1 cellular context compared by ENCODE assay signal in the genomic region with DNA sequence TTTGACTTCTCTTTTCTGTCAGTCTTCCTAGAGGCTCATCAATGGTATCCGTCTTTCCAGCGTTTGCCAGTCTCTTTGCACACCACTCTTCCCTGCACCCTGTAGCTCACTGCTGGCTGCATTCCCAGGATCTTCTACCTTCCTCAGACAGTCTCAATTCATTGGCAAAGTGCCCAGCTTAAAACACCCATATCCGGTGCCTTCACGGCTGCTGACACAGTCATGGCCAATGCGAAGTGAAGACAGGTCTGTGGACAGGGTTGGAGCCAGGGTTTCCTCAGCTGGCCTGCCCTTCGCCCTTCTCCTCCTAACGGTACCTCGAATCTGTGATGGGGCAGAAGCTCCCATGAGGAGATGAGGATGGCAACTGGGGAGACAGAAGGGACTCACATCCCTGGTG.
A peak's percentile ranks its signal among the peaks of the same experiment; 100 is the strongest.
TF ChIP-seq lines count a peak whose summit lies in the region.

No MANE protein-coding gene starts in this region.

TF ChIP-seq in HEK293, 187 proteins besides CTCF, POLR2A, EP300 and RAD21 (continued from another document):
- TF ChIP-seq, protein P1, sequence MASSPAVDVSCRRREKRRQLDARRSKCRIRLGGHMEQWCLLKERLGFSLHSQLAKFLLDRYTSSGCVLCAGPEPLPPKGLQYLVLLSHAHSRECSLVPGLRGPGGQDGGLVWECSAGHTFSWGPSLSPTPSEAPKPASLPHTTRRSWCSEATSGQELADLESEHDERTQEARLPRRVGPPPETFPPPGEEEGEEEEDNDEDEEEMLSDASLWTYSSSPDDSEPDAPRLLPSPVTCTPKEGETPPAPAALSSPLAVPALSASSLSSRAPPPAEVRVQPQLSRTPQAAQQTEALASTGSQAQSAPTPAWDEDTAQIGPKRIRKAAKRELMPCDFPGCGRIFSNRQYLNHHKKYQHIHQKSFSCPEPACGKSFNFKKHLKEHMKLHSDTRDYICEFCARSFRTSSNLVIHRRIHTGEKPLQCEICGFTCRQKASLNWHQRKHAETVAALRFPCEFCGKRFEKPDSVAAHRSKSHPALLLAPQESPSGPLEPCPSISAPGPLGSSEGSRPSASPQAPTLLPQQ (tag by site-specific recombination; IDR thresholded peaks at IDR 0.05) = peak; percentile 40; the same call in 1 of the 2 replicates
- TF ChIP-seq, protein P2, sequence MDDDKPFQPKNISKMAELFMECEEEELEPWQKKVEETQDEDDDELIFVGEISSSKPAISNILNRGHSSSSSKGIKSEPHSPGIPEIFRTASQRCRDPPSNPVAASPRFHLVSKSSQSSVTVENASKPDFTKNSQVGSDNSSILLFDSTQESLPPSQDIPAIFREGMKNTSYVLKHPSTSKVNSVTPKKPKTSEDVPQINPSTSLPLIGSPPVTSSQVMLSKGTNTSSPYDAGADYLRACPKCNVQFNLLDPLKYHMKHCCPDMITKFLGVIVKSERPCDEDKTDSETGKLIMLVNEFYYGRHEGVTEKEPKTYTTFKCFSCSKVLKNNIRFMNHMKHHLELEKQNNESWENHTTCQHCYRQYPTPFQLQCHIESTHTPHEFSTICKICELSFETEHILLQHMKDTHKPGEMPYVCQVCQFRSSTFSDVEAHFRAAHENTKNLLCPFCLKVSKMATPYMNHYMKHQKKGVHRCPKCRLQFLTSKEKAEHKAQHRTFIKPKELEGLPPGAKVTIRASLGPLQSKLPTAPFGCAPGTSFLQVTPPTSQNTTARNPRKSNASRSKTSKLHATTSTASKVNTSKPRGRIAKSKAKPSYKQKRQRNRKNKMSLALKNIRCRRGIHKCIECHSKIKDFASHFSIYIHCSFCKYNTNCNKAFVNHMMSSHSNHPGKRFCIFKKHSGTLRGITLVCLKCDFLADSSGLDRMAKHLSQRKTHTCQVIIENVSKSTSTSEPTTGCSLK (tag by site-specific recombination; IDR thresholded peaks at IDR 0.05) = no peak
- TF ChIP-seq ZEB2 (tag by site-specific recombination; IDR thresholded peaks at IDR 0.05) (no peak), ZFP69B (tag by site-specific recombination; IDR thresholded peaks at IDR 0.05) (no peak), ZNF76 (tag by site-specific recombination; IDR thresholded peaks at IDR 0.05; ENCODE audit: borderline replicate concordance, low read depth) (no peak), ZIC2 (tag by site-specific recombination; IDR thresholded peaks at IDR 0.05) (no peak), ZNF560 (tag by site-specific recombination; IDR thresholded peaks at IDR 0.05; ENCODE audit: borderline replicate concordance) (no peak), ZNF785 (tag by site-specific recombination; IDR thresholded peaks at IDR 0.05) (no peak), ZNF132 (tag by site-specific recombination; IDR thresholded peaks at IDR 0.05; ENCODE audit: borderline replicate concordance) (no peak), GLIS1 (tag by site-specific recombination; IDR thresholded peaks at IDR 0.05) (peak; percentile 21; the same call in 1 of the 2 replicates), ZNF624 (tag by site-specific recombination; IDR thresholded peaks at IDR 0.05) (no peak), ZNF221 (tag by site-specific recombination; IDR thresholded peaks at IDR 0.05; ENCODE audit: borderline replicate concordance) (no peak), SCRT2 (tag by site-specific recombination; IDR thresholded peaks at IDR 0.05) (peak; percentile 85), MYNN (tag by site-specific recombination; IDR thresholded peaks at IDR 0.05; ENCODE audit: borderline replicate concordance) (no peak), ZNF433 (tag by site-specific recombination; IDR thresholded peaks at IDR 0.05; ENCODE audit: low read depth) (no peak), MZF1 (tag by site-specific recombination; IDR thresholded peaks at IDR 0.05; ENCODE audit: borderline replicate concordance) (no peak), ZNF830 (tag by site-specific recombination; IDR thresholded peaks at IDR 0.05; ENCODE audit: low read depth) (no peak), ZNF677 (tag by site-specific recombination; IDR thresholded peaks at IDR 0.05) (no peak), ZNF394 (tag by site-specific recombination; IDR thresholded peaks at IDR 0.05; ENCODE audit: borderline replicate concordance) (no peak), BCL11A (tag by site-specific recombination; IDR thresholded peaks at IDR 0.05; ENCODE audit: low read depth) (no peak), ZNF658 (tag by site-specific recombination; IDR thresholded peaks at IDR 0.05) (no peak), SALL2 (tag by site-specific recombination; IDR thresholded peaks at IDR 0.05; ENCODE audit: borderline replicate concordance) (no peak), ZNF37A (tag by site-specific recombination; IDR thresholded peaks at IDR 0.05) (no peak), ZNF274 (IDR thresholded peaks at IDR 0.05; ENCODE audit: low read length) (no peak), ZNF274 (tag by site-specific recombination; IDR thresholded peaks at IDR 0.05; ENCODE audit: borderline replicate concordance) (no peak), ZNF416 (tag by site-specific recombination; IDR thresholded peaks at IDR 0.05) (no peak), ZNF600 (tag by site-specific recombination; IDR thresholded peaks at IDR 0.05) (no peak), WT1 (tag by site-specific recombination; IDR thresholded peaks at IDR 0.05) (no peak), KLF8 (tag by site-specific recombination; IDR thresholded peaks at IDR 0.05) (no peak), ZNF510 (tag by site-specific recombination; IDR thresholded peaks at IDR 0.05; ENCODE audit: insufficient replicate concordance) (no peak), ZNF549 (tag by site-specific recombination; IDR thresholded peaks at IDR 0.05) (no peak), ZNF335 (tag by site-specific recombination; conservative IDR thresholded peaks at IDR 0.05) (no peak), ZNF426 (tag by site-specific recombination; IDR thresholded peaks at IDR 0.05) (no peak)
- TF ChIP-seq, protein P3, sequence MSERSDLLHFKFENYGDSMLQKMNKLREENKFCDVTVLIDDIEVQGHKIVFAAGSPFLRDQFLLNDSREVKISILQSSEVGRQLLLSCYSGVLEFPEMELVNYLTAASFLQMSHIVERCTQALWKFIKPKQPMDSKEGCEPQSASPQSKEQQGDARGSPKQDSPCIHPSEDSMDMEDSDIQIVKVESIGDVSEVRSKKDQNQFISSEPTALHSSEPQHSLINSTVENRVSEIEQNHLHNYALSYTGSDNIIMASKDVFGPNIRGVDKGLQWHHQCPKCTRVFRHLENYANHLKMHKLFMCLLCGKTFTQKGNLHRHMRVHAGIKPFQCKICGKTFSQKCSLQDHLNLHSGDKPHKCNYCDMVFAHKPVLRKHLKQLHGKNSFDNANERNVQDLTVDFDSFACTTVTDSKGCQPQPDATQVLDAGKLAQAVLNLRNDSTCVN (tag by site-specific recombination; optimal IDR thresholded peaks at IDR 0.05) = no peak
- TF ChIP-seq, protein P4, sequence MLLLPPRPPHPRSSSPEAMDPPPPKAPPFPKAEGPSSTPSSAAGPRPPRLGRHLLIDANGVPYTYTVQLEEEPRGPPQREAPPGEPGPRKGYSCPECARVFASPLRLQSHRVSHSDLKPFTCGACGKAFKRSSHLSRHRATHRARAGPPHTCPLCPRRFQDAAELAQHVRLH (tag by site-specific recombination; IDR thresholded peaks at IDR 0.05) = no peak
- TF ChIP-seq, protein P5, sequence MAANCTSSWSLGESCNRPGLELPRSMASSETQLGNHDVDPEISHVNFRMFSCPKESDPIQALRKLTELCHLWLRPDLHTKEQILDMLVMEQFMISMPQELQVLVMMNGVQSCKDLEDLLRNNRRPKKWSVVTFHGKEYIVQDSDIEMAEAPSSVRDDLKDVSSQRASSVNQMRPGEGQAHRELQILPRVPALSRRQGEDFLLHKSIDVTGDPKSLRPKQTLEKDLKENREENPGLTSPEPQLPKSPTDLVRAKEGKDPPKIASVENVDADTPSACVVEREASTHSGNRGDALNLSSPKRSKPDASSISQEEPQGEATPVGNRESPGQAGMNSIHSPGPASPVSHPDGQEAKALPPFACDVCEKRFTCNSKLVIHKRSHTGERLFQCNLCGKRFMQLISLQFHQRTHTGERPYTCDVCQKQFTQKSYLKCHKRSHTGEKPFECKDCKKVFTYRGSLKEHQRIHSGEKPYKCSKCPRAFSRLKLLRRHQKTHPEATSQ (tag by site-specific recombination; IDR thresholded peaks at IDR 0.05) = no peak
- TF ChIP-seq, protein P6, sequence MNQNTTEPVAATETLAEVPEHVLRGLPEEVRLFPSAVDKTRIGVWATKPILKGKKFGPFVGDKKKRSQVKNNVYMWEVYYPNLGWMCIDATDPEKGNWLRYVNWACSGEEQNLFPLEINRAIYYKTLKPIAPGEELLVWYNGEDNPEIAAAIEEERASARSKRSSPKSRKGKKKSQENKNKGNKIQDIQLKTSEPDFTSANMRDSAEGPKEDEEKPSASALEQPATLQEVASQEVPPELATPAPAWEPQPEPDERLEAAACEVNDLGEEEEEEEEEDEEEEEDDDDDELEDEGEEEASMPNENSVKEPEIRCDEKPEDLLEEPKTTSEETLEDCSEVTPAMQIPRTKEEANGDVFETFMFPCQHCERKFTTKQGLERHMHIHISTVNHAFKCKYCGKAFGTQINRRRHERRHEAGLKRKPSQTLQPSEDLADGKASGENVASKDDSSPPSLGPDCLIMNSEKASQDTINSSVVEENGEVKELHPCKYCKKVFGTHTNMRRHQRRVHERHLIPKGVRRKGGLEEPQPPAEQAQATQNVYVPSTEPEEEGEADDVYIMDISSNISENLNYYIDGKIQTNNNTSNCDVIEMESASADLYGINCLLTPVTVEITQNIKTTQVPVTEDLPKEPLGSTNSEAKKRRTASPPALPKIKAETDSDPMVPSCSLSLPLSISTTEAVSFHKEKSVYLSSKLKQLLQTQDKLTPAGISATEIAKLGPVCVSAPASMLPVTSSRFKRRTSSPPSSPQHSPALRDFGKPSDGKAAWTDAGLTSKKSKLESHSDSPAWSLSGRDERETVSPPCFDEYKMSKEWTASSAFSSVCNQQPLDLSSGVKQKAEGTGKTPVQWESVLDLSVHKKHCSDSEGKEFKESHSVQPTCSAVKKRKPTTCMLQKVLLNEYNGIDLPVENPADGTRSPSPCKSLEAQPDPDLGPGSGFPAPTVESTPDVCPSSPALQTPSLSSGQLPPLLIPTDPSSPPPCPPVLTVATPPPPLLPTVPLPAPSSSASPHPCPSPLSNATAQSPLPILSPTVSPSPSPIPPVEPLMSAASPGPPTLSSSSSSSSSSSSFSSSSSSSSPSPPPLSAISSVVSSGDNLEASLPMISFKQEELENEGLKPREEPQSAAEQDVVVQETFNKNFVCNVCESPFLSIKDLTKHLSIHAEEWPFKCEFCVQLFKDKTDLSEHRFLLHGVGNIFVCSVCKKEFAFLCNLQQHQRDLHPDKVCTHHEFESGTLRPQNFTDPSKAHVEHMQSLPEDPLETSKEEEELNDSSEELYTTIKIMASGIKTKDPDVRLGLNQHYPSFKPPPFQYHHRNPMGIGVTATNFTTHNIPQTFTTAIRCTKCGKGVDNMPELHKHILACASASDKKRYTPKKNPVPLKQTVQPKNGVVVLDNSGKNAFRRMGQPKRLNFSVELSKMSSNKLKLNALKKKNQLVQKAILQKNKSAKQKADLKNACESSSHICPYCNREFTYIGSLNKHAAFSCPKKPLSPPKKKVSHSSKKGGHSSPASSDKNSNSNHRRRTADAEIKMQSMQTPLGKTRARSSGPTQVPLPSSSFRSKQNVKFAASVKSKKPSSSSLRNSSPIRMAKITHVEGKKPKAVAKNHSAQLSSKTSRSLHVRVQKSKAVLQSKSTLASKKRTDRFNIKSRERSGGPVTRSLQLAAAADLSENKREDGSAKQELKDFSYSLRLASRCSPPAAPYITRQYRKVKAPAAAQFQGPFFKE (tag by site-specific recombination; IDR thresholded peaks at IDR 0.05; ENCODE audit: borderline replicate concordance) = no peak
- TF ChIP-seq, protein P7, sequence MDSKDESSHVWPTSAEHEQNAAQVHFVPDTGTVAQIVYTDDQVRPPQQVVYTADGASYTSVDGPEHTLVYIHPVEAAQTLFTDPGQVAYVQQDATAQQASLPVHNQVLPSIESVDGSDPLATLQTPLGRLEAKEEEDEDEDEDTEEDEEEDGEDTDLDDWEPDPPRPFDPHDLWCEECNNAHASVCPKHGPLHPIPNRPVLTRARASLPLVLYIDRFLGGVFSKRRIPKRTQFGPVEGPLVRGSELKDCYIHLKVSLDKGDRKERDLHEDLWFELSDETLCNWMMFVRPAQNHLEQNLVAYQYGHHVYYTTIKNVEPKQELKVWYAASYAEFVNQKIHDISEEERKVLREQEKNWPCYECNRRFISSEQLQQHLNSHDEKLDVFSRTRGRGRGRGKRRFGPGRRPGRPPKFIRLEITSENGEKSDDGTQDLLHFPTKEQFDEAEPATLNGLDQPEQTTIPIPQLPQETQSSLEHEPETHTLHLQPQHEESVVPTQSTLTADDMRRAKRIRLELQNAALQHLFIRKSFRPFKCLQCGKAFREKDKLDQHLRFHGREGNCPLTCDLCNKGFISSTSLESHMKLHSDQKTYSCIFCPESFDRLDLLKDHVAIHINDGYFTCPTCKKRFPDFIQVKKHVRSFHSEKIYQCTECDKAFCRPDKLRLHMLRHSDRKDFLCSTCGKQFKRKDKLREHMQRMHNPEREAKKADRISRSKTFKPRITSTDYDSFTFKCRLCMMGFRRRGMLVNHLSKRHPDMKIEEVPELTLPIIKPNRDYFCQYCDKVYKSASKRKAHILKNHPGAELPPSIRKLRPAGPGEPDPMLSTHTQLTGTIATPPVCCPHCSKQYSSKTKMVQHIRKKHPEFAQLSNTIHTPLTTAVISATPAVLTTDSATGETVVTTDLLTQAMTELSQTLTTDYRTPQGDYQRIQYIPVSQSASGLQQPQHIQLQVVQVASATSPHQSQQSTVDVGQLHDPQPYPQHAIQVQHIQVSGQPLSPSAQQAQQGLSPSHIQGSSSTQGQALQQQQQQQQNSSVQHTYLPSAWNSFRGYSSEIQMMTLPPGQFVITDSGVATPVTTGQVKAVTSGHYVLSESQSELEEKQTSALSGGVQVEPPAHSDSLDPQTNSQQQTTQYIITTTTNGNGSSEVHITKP (tag by site-specific recombination; IDR thresholded peaks at IDR 0.05) = peak; percentile 12; the same call in 1 of the 2 replicates
- TF ChIP-seq, protein P8, sequence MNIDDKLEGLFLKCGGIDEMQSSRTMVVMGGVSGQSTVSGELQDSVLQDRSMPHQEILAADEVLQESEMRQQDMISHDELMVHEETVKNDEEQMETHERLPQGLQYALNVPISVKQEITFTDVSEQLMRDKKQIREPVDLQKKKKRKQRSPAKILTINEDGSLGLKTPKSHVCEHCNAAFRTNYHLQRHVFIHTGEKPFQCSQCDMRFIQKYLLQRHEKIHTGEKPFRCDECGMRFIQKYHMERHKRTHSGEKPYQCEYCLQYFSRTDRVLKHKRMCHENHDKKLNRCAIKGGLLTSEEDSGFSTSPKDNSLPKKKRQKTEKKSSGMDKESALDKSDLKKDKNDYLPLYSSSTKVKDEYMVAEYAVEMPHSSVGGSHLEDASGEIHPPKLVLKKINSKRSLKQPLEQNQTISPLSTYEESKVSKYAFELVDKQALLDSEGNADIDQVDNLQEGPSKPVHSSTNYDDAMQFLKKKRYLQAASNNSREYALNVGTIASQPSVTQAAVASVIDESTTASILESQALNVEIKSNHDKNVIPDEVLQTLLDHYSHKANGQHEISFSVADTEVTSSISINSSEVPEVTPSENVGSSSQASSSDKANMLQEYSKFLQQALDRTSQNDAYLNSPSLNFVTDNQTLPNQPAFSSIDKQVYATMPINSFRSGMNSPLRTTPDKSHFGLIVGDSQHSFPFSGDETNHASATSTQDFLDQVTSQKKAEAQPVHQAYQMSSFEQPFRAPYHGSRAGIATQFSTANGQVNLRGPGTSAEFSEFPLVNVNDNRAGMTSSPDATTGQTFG (tag by site-specific recombination; IDR thresholded peaks at IDR 0.05; ENCODE audit: borderline replicate concordance) = no peak
